1 cellular context compared by ENCODE assay signal in the genomic region with DNA sequence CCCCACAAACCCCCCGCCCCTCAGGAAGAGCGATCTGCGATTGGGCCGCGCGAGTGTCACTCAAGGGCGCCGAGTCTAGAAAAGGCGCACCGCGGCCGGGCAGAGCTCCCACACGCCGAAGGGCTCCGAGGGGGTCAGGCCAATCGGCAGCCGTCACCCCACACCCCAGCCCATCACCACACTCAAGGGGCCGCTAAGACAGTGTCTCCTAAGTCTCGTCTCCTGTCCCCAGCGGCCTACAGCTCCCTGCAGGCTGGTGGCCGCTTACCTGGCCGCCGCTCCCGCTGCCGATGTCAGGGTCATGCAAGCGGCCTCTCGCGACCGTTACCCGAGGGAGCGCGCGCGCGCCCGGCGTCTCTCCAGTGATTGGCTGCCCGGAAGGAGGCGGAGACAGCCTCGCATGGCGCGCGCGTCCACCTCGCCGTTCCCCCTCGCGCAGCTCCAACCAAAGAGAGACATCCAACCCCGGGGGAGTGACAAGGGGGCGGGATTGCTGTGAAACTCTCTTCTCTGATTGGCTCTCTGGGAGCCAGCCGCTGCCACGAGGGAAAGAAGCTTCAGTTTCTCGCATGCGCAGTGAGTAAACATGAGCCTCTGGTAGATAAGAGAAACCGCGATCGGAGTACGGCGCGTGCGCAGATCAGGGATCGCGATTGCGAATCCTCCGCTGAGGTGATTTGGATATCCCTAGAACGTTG.
TF ChIP-seq lines count a peak whose summit lies in the region.

MPHOSPH9 (minus strand) TSS at position 335 of the 698 bp plus-strand sequence. CDS start 2,777 bp downstream, outside the sequence.
MTRFR (plus strand) TSS at position 630 of the 698 bp plus-strand sequence. CDS start 20,239 bp downstream, outside the sequence.

TF ChIP-seq in endothelial cell of umbilical vein, 7 proteins besides CTCF, POLR2A, EP300 and RAD21 (continued from another document):
- TF ChIP-seq JUN (IDR thresholded peaks at IDR 0.05; ENCODE audit: borderline replicate concordance, insufficient read depth, insufficient read length, low read depth), result no peak
